ENCODE assay signal across 2 cellular contexts in genomic region chr12:123363385-123363742, GRCh38.
TF ChIP-seq lines count a peak whose summit lies in the region.

No MANE protein-coding gene starts in this region.

TF ChIP-seq in GM23338, 12 proteins besides CTCF, POLR2A, EP300 and RAD21 (continued from another document):
- no peak for TF ChIP-seq JUNB (IDR thresholded peaks at IDR 0.05; ENCODE audit: unreplicated experiment)

TF ChIP-seq in WTC11, 78 proteins besides CTCF, POLR2A, EP300 and RAD21 (continued from another document):
- TF ChIP-seq TCF7 (CRISPR knock-in tag; IDR thresholded peaks at IDR 0.05; ENCODE audit: low read depth) (no peak), ZNF263 (CRISPR knock-in tag; IDR thresholded peaks at IDR 0.05; ENCODE audit: low read depth) (no peak), CDX4 (CRISPR knock-in tag; IDR thresholded peaks at IDR 0.05; ENCODE audit: borderline replicate concordance) (no peak), EMX1 (CRISPR knock-in tag; IDR thresholded peaks at IDR 0.05) (no peak), ESRRA (CRISPR knock-in tag; IDR thresholded peaks at IDR 0.05; ENCODE audit: borderline replicate concordance) (no peak), AR (CRISPR knock-in tag; IDR thresholded peaks at IDR 0.05) (no peak), ZNF232 (CRISPR knock-in tag; IDR thresholded peaks at IDR 0.05) (no peak)
